17 cellular contexts compared by ENCODE assay signal in genomic region chr9:32886021-32886420, GRCh38.
"Had no signal": no experiment of that assay in that cellular context is flagged by ENCODE, and none has a peak within 500 bp of the region (broad histone marks: within the 10 kb centered on the region; RNA-seq: fewer than 3 reads in every experiment).

No MANE protein-coding gene starts in this region.

- H3K27ac ChIP-seq: esophagus squamous epithelium, foreskin keratinocyte, left ventricle myocardium inferior, lower lobe of right lung, right atrium auricular region, sigmoid colon, skin epidermis, stomach had no signal

- FAIRE-seq: kidney had no signal

- ATAC-seq: effector memory CD8-positive, alpha-beta T cell; foreskin keratinocyte; left cardiac atrium; lower lobe of right lung; natural killer cell had no signal

- DNase-seq: effector memory CD8-positive, alpha-beta T cell; esophagus squamous epithelium; foreskin keratinocyte; kidney; left cardiac atrium; left ventricle myocardium inferior; lower lobe of right lung; natural killer cell; posterior cingulate gyrus; sigmoid colon; stimulated activated CD4-positive, alpha-beta T cell treated with anti-CD3 and anti-CD28 coated beads, Interleukin-2, amount 100 ng/mL, for 24 hours; stimulated activated naive CD4-positive, alpha-beta T cell; stomach; substantia nigra; trophoblast cell had no signal
